In genomic region chr1:178536844-178537371, GRCh38 we compare ENCODE assay signal across 1 cellular context.
TF ChIP-seq lines count a peak whose summit lies in the region.

No MANE protein-coding gene starts in this region.

TF ChIP-seq in H1, 55 proteins besides CTCF, POLR2A, EP300 and RAD21:
- TF ChIP-seq ATF3 (IDR thresholded peaks at IDR 0.05; ENCODE audit: insufficient read depth, low read depth, low read length) = no peak
